ENCODE assay signal across 20 cellular contexts in the genomic region with DNA sequence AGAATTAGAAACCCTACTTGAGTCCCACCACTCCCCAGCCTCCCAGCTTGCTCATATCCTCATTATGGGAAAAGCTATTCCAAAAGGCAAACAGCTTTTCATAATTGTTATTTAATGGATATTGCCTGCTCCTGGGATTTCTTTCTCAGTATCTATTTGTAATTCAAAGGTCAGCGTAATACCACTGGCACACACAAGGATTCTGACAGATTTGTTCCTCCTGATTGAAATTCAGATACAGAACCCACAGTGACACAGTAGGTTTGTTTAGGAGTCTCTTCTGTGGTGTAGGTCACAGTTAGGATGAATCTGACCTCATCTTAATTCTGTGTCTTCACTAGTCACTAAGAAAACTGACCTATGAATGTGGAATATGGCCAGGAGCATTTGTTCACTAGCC.
A peak's percentile ranks its signal among the peaks of the same experiment; 100 is the strongest.
DNase-seq lines count a peak whose midpoint lies in the region; ATAC-seq, FAIRE-seq and TF ChIP-seq lines count a peak whose summit lies in the region.
"Had no signal": no experiment of that assay in that cellular context is flagged by ENCODE, and none has a peak within 500 bp of the region (broad histone marks: within the 10 kb centered on the region; RNA-seq: fewer than 3 reads in every experiment).

No MANE protein-coding gene starts in this region.

- H3K36me3 ChIP-seq in liver (ENCODE audit: control insufficient read depth in 4 of 4, insufficient read depth in 3 of 4, low read depth in 1 of 4, low read length in 3 of 4) (no peaks in the 10 kb centered on the region), HepG2 (replicated peaks in 1 of 2; ENCODE audit: control insufficient read depth in 1 of 2, insufficient read depth in 2 of 2, low read length in 2 of 2) (no peaks in the 10 kb centered on the region), neural progenitor cell (no peaks in the 10 kb centered on the region)
- H3K36me3 ChIP-seq in CD4-positive, alpha-beta memory T cell (ENCODE audit: insufficient read depth, low read length): no peaks in the 10 kb centered on the region

- H3K36me3 Mint-ChIP-seq in neural progenitor cell: peaks cover 2% of the 10 kb centered on the region
- H3K36me3 Mint-ChIP-seq in CD4-positive, alpha-beta memory T cell: no peaks in the 10 kb centered on the region
- H3K36me3 Mint-ChIP-seq: CD8-positive, alpha-beta T cell had no signal

- DNase-seq in HepG2 (ENCODE audit: low spot score): no peak
- no peak for DNase-seq in left lobe of liver (ENCODE audit: low spot score)
- no peak for DNase-seq in neural progenitor cell (ENCODE audit: low spot score)
- no peak for DNase-seq in CD4-positive, alpha-beta memory T cell
- no peak for DNase-seq in putamen (ENCODE audit: low spot score)
- DNase-seq: 8988T; ACHN; C1 segment of cervical spinal cord; Caco-2; CD8-positive, alpha-beta T cell; DMS153; DND-41; GOT3; HCEC 1CT had no signal

- no TSS peak for BruUV-seq in HepG2 (replicated peaks; lab: Mats Ljungman, UMichigan)

- no peaks in the 10 kb centered on the region for H3K27me3 Mint-ChIP-seq in neural progenitor cell (ENCODE audit: insufficient read depth, low read depth)
- no peaks in the 10 kb centered on the region for H3K27me3 Mint-ChIP-seq in CD4-positive, alpha-beta memory T cell

- peaks cover 2 to 23% (median 20%) of the 10 kb centered on the region in 4 donors for H3K4me1 ChIP-seq in liver (ENCODE audit: control insufficient read depth in 4 of 4, insufficient read depth in 4 of 4, low read length in 3 of 4)
- H3K4me1 ChIP-seq in HepG2 (ENCODE audit: insufficient read depth, low read length): no peaks in the 10 kb centered on the region
- H3K4me1 ChIP-seq in neural progenitor cell: no peaks in the 10 kb centered on the region
- no peaks in the 10 kb centered on the region for H3K4me1 ChIP-seq in CD4-positive, alpha-beta memory T cell (ENCODE audit: insufficient read depth, low read length)
- H3K4me1 ChIP-seq: A549, Caco-2 had no signal

- H2AFZ ChIP-seq in HepG2 (ENCODE audit: low read length) (no peak overlapping the region), neural progenitor cell (replicated peaks) (no peak overlapping the region)

- no peak overlapping the region for H3K4me3 Mint-ChIP-seq in neural progenitor cell
- no peak overlapping the region for H3K4me3 Mint-ChIP-seq in CD4-positive, alpha-beta memory T cell
- H3K4me3 Mint-ChIP-seq: CD8-positive, alpha-beta T cell had no signal

- no peak overlapping the region for H3K4me2 ChIP-seq in HepG2 (ENCODE audit: low read depth, low read length)
- no peak overlapping the region for H3K4me2 ChIP-seq in neural progenitor cell
- H3K4me2 ChIP-seq: A549 had no signal

- H3F3A ChIP-seq in neural progenitor cell (ENCODE audit: low read depth): no peaks in the 10 kb centered on the region

- intact Hi-C loops in HepG2 (cut with micrococcal nuclease; ENCODE audit: unreplicated experiment): no loop called here
- intact Hi-C loops in CD4-positive, alpha-beta memory T cell (cut with micrococcal nuclease): no loop called here

- TF ChIP-seq CTCF in liver (IDR thresholded peaks at IDR 0.05; ENCODE audit: low read depth, low read length, missing input control) (peak; percentile 13), HepG2 (CRISPR knock-in tag; IDR thresholded peaks at IDR 0.05) (no peak), neural progenitor cell (IDR thresholded peaks at IDR 0.05) (no peak)

- H3K4me1 Mint-ChIP-seq in neural progenitor cell: peaks cover 24% of the 10 kb centered on the region
- no peaks in the 10 kb centered on the region for H3K4me1 Mint-ChIP-seq in CD4-positive, alpha-beta memory T cell

- H3K9ac ChIP-seq in liver (ENCODE audit: low read depth in 1 of 2, low read length in 2 of 2) (no peak overlapping the region), HepG2 (ENCODE audit: insufficient read depth, low read depth, low read length) (no peak overlapping the region), neural progenitor cell (no peak overlapping the region)

- H3K9me3 ChIP-seq in liver (ENCODE audit: control insufficient read depth in 4 of 4, low read length in 3 of 4) (no peaks in the 10 kb centered on the region), HepG2 (ENCODE audit: low read length) (no peaks in the 10 kb centered on the region; the same call in 1 of the 2 replicates), neural progenitor cell (ENCODE audit: low read depth) (no peaks in the 10 kb centered on the region)
- no peaks in the 10 kb centered on the region for H3K9me3 ChIP-seq in CD4-positive, alpha-beta memory T cell (ENCODE audit: control insufficient read depth in 1 of 2, low read length in 2 of 2)
- H3K9me3 ChIP-seq: A549, Caco-2 had no signal

- TF ChIP-seq POLR2A in HepG2 (IDR thresholded peaks at IDR 0.05; ENCODE audit: insufficient read depth in 1 of 2, low read depth in 2 of 2, low read length in 2 of 2): no peak

- TF ChIP-seq EP300 in HepG2 (IDR thresholded peaks at IDR 0.05; ENCODE audit: low read depth in 2 of 2, low read length in 2 of 2) (no peak), HepG2 (CRISPR knock-in tag; IDR thresholded peaks at IDR 0.05; ENCODE audit: borderline replicate concordance) (no peak)

- no peak overlapping the region for H3K27ac ChIP-seq in liver (ENCODE audit: low read depth in 1 of 2, low read length in 2 of 2)
- no peak overlapping the region for H3K27ac ChIP-seq in HepG2 (ENCODE audit: extremely low read length, insufficient read depth, low read length)
- H3K27ac ChIP-seq in neural progenitor cell: no peak overlapping the region
- H3K27ac ChIP-seq in CD4-positive, alpha-beta memory T cell (ENCODE audit: low read depth, low read length): no peak overlapping the region
- H3K27ac ChIP-seq: A549 had no signal

- H3K27me3 ChIP-seq in liver (ENCODE audit: control insufficient read depth in 4 of 4, insufficient read depth in 4 of 4, low read length in 3 of 4) (no peaks in the 10 kb centered on the region), HepG2 (ENCODE audit: control insufficient read depth in 1 of 2, insufficient read depth in 2 of 2, low read length in 2 of 2) (no peaks in the 10 kb centered on the region), neural progenitor cell (no peaks in the 10 kb centered on the region)
- no peaks in the 10 kb centered on the region for H3K27me3 ChIP-seq in CD4-positive, alpha-beta memory T cell (ENCODE audit: insufficient read depth, low read length)

- no peak for ATAC-seq in HepG2
- peak; percentile 81 for ATAC-seq in left lobe of liver
- no peak for ATAC-seq in HG02763 (IDR thresholded peaks at IDR 0.05; ENCODE audit: unreplicated experiment)
- ATAC-seq: A549; CD8-positive, alpha-beta T cell had no signal

- 44% methylated on average over 1 of the region's 1 CpG for WGBS in liver
- WGBS in HepG2 (ENCODE audit: low lambda C conversion rate): 27% methylated on average over 1 of the region's 1 CpG

- H3K4me3 ChIP-seq in liver (ENCODE audit: low read depth in 1 of 3, low read length in 3 of 3) (no peak overlapping the region), HepG2 (replicated peaks in 1 of 3; ENCODE audit: insufficient read depth in 1 of 3, low read depth in 2 of 3, low read length in 3 of 3) (no peak overlapping the region), neural progenitor cell (no peak overlapping the region)
- H3K4me3 ChIP-seq in CD4-positive, alpha-beta memory T cell (ENCODE audit: low read length in 2 of 2): no peak overlapping the region
- H3K4me3 ChIP-seq: A549 had no signal

- TF ChIP-seq RAD21 in liver (IDR thresholded peaks at IDR 0.05) (no peak), HepG2 (CRISPR knock-in tag; IDR thresholded peaks at IDR 0.05) (no peak)

- no peaks in the 10 kb centered on the region for H4K20me1 ChIP-seq in HepG2 (ENCODE audit: insufficient read depth, low read length)
- H4K20me1 ChIP-seq in neural progenitor cell (ENCODE audit: low read depth): no peaks in the 10 kb centered on the region

- peak overlapping the region; percentile 69 for H3K27ac Mint-ChIP-seq in neural progenitor cell
- no peak overlapping the region for H3K27ac Mint-ChIP-seq in CD4-positive, alpha-beta memory T cell
- H3K27ac Mint-ChIP-seq: CD8-positive, alpha-beta T cell had no signal

- POLR2A ChIA-PET in HepG2 (lab: Yijun Ruan, JAX): no interaction called here
- POLR2A ChIA-PET in CD4-positive, alpha-beta memory T cell (lab: Charles Lee; ENCODE audit: partially characterized antibody): no interaction called here

- H3K9me3 Mint-ChIP-seq in neural progenitor cell: peaks cover 2% of the 10 kb centered on the region
- H3K9me3 Mint-ChIP-seq in CD4-positive, alpha-beta memory T cell: no peaks in the 10 kb centered on the region
- H3K9me3 Mint-ChIP-seq: CD8-positive, alpha-beta T cell had no signal

- CTCF ChIA-PET in HepG2 (lab: Yijun Ruan, JAX; ENCODE audit: low intra/inter-chr PET ratio, low total read pairs): no interaction called here
- CTCF ChIA-PET in CD4-positive, alpha-beta memory T cell (lab: Charles Lee; ENCODE audit: partially characterized antibody): no interaction called here

- H3K79me2 ChIP-seq in HepG2 (ENCODE audit: insufficient read depth, low read length) (no peaks in the 10 kb centered on the region), neural progenitor cell (ENCODE audit: low read depth) (no peaks in the 10 kb centered on the region)

- no peak for FAIRE-seq in HepG2 (lab: Jason Lieb, UNC)
- FAIRE-seq: A549, G401.6, GM12892, H54 had no signal

- in situ Hi-C loops in HepG2 (cut with HindIII; ENCODE audit: extremely low pct_ligation_motif_present, low pct_unique_long_range_greater_than_20kb): no loop called here

TF ChIP-seq in liver, 16 proteins besides CTCF, POLR2A, EP300 and RAD21 (continues in another document):
- no peak for TF ChIP-seq SP1 (IDR thresholded peaks at IDR 0.05)
- no peak for TF ChIP-seq HNF4G (IDR thresholded peaks at IDR 0.05)

TF ChIP-seq in HepG2, 621 proteins besides CTCF, POLR2A, EP300 and RAD21 (continues in another document):
- no peak for TF ChIP-seq ZNF878 (CRISPR knock-in tag; IDR thresholded peaks at IDR 0.05)
- TF ChIP-seq, protein P1, sequence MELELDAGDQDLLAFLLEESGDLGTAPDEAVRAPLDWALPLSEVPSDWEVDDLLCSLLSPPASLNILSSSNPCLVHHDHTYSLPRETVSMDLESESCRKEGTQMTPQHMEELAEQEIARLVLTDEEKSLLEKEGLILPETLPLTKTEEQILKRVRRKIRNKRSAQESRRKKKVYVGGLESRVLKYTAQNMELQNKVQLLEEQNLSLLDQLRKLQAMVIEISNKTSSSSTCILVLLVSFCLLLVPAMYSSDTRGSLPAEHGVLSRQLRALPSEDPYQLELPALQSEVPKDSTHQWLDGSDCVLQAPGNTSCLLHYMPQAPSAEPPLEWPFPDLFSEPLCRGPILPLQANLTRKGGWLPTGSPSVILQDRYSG (CRISPR knock-in tag; IDR thresholded peaks at IDR 0.05): no peak
- TF ChIP-seq KDM3A (CRISPR knock-in tag; IDR thresholded peaks at IDR 0.05; ENCODE audit: low read depth): no peak
- TF ChIP-seq GTF3A (CRISPR knock-in tag; conservative IDR thresholded peaks at IDR 0.05): no peak
- TF ChIP-seq TBL1XR1 (IDR thresholded peaks at IDR 0.05; ENCODE audit: borderline replicate concordance, low read length, partially characterized antibody): no peak
